In the genomic region with DNA sequence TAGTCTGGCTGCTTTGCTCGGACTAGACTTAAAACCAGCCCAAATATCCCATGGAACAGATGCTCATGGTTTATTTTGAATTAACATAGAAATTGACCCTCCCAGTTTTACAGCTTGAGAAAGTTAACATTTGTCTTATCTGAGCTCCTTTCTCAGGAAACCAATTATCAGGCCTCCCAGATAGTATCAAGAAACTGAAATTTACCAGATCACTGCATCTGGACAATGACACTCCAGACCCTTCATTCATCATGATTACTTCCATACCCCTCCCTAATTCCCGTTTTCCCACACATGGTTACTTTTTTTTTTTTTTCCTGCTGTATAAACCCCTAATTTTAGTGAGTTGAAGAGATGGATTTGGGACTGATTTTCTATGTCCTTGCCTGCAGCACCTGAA, we compare ENCODE assay signal across 19 cellular contexts.
DNase-seq lines count a peak whose midpoint lies in the region; ATAC-seq, FAIRE-seq and TF ChIP-seq lines count a peak whose summit lies in the region.
"Had no signal": no experiment of that assay in that cellular context is flagged by ENCODE, and none has a peak within 500 bp of the region (broad histone marks: within the 10 kb centered on the region; RNA-seq: fewer than 3 reads in every experiment).

No MANE protein-coding gene starts in this region.

- no peak for ATAC-seq in SK-N-SH treated with all-trans-retinoic acid at 6 μM for 48 hours
- no peak for ATAC-seq in GM18511 (IDR thresholded peaks at IDR 0.05; ENCODE audit: unreplicated experiment)
- ATAC-seq: A549; CD8-positive, alpha-beta T cell had no signal

- H3K79me2 ChIP-seq in SK-N-SH (ENCODE audit: insufficient read depth) = no peaks in the 10 kb centered on the region

- H3K4me3 ChIP-seq in SK-N-SH (ENCODE audit: low read depth in 2 of 2, low read length in 1 of 2) = no peak overlapping the region
- H3K4me3 ChIP-seq: A549; BLaER1 treated with 17β-estradiol and CSF1 and Interleukin-3, amounts not matched to agents 10 nM and 100 nM had no signal

- no peak overlapping the region for H3K9ac ChIP-seq in SK-N-SH
- H3K9ac ChIP-seq: BLaER1 treated with 17β-estradiol and CSF1 and Interleukin-3, amounts not matched to agents 10 nM and 100 nM had no signal

- POLR2A ChIA-PET in SK-N-SH (lab: Yijun Ruan, JAX) = no interaction called here

- H3F3A ChIP-seq in SK-N-SH (replicated peaks; ENCODE audit: insufficient read depth) = no peaks in the 10 kb centered on the region

- FAIRE-seq in endometrium (lab: Jason Lieb, UNC) = peak; percentile 12
- FAIRE-seq: A549, D721Med, G401.6, GM12891 had no signal

- no peaks in the 10 kb centered on the region; a peak in 1 of 4 replicates for H3K4me1 ChIP-seq in SK-N-SH (ENCODE audit: control insufficient read depth in 1 of 2, insufficient read depth in 2 of 2, low read depth in 1 of 2, low read length in 1 of 2)
- H3K4me1 ChIP-seq: A549; BLaER1 treated with 17β-estradiol and CSF1 and Interleukin-3, amounts not matched to agents 10 nM and 100 nM; Caco-2 had no signal

- no peak for DNase-seq in SK-N-SH
- DNase-seq in SK-N-DZ (ENCODE audit: low spot score) = peak; percentile 94
- DNase-seq: AML-193; Caco-2; Calu3; CD4-positive, alpha-beta T cell; CD8-positive, alpha-beta T cell; DMS79 treated with DMSO at 0.1 percent for 48 hours; GF-D8 had no signal

- no peaks in the 10 kb centered on the region for H3K9me3 ChIP-seq in SK-N-SH
- H3K9me3 ChIP-seq: A549, Caco-2 had no signal

- TF ChIP-seq EP300 in SK-N-SH (IDR thresholded peaks at IDR 0.05; ENCODE audit: borderline replicate concordance in 1 of 2, low read depth in 1 of 2, low read length in 1 of 2) = no peak

- TF ChIP-seq CTCF in SK-N-SH (IDR thresholded peaks at IDR 0.05) = no peak

- WGBS in SK-N-SH (ENCODE audit: low lambda C conversion rate) = 2% methylated on average over 2 of the region's 2 CpGs

- no peaks in the 10 kb centered on the region for H3K27me3 ChIP-seq in SK-N-SH (ENCODE audit: insufficient read depth)
- H3K27me3 ChIP-seq: BLaER1 treated with 17β-estradiol and CSF1 and Interleukin-3, amounts not matched to agents 10 nM and 100 nM had no signal

- H3K36me3 ChIP-seq in SK-N-SH (replicated peaks in 1 of 2; ENCODE audit: control insufficient read depth in 1 of 2, insufficient read depth in 2 of 2, low read length in 1 of 2) = no peaks in the 10 kb centered on the region
- H3K36me3 ChIP-seq: BLaER1 treated with 17β-estradiol and CSF1 and Interleukin-3, amounts not matched to agents 10 nM and 100 nM had no signal

- no peak overlapping the region for H2AFZ ChIP-seq in SK-N-SH (ENCODE audit: low read depth)

- no peak overlapping the region for H3K4me2 ChIP-seq in SK-N-SH
- H3K4me2 ChIP-seq: A549; BLaER1 treated with 17β-estradiol and CSF1 and Interleukin-3, amounts not matched to agents 10 nM and 100 nM had no signal

- no peak for TF ChIP-seq RAD21 in SK-N-SH (IDR thresholded peaks at IDR 0.05; ENCODE audit: low read length)

- no peaks in the 10 kb centered on the region for H3K9me2 ChIP-seq in SK-N-SH

- no peak overlapping the region for H3K27ac ChIP-seq in SK-N-SH (ENCODE audit: low read depth in 2 of 2, low read length in 1 of 2)
- H3K27ac ChIP-seq: 22Rv1; A549; BLaER1 treated with 17β-estradiol and CSF1 and Interleukin-3, amounts not matched to agents 10 nM and 100 nM; C4-2B had no signal

- CTCF ChIA-PET in SK-N-SH (lab: Yijun Ruan, JAX) = no interaction called here

- no peaks in the 10 kb centered on the region for H4K20me1 ChIP-seq in SK-N-SH (ENCODE audit: insufficient read depth)
- H4K20me1 ChIP-seq: BLaER1 treated with 17β-estradiol and CSF1 and Interleukin-3, amounts not matched to agents 10 nM and 100 nM had no signal

TF ChIP-seq in SK-N-SH, 30 proteins besides CTCF, POLR2A, EP300 and RAD21:
- TF ChIP-seq FOSL2 (IDR thresholded peaks at IDR 0.05; ENCODE audit: borderline replicate concordance, low read depth) (no peak), GATA2 (CRISPR knock-in tag; IDR thresholded peaks at IDR 0.05) (peak; percentile 54)

TF ChIP-seq in SK-N-SH treated with all-trans-retinoic acid at 6 μM for 48 hours, 23 proteins besides CTCF, POLR2A, EP300 and RAD21:
- no peak for TF ChIP-seq TOX (CRISPR knock-in tag; IDR thresholded peaks at IDR 0.05; ENCODE audit: borderline replicate concordance)
- TF ChIP-seq, protein P1, sequence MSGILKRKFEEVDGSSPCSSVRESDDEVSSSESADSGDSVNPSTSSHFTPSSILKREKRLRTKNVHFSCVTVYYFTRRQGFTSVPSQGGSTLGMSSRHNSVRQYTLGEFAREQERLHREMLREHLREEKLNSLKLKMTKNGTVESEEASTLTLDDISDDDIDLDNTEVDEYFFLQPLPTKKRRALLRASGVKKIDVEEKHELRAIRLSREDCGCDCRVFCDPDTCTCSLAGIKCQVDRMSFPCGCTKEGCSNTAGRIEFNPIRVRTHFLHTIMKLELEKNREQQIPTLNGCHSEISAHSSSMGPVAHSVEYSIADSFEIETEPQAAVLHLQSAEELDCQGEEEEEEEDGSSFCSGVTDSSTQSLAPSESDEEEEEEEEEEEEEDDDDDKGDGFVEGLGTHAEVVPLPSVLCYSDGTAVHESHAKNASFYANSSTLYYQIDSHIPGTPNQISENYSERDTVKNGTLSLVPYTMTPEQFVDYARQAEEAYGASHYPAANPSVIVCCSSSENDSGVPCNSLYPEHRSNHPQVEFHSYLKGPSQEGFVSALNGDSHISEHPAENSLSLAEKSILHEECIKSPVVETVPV (CRISPR knock-in tag; IDR thresholded peaks at IDR 0.05) = no peak
- no peak for TF ChIP-seq BACH2 (CRISPR knock-in tag; IDR thresholded peaks at IDR 0.05; ENCODE audit: borderline replicate concordance)
- TF ChIP-seq ZFP3 (CRISPR knock-in tag; IDR thresholded peaks at IDR 0.05) = no peak
- no peak for TF ChIP-seq CSDC2 (CRISPR knock-in tag; IDR thresholded peaks at IDR 0.05)
- TF ChIP-seq TCF4 (CRISPR knock-in tag; IDR thresholded peaks at IDR 0.05; ENCODE audit: borderline replicate concordance) = no peak
